In the genomic region with DNA sequence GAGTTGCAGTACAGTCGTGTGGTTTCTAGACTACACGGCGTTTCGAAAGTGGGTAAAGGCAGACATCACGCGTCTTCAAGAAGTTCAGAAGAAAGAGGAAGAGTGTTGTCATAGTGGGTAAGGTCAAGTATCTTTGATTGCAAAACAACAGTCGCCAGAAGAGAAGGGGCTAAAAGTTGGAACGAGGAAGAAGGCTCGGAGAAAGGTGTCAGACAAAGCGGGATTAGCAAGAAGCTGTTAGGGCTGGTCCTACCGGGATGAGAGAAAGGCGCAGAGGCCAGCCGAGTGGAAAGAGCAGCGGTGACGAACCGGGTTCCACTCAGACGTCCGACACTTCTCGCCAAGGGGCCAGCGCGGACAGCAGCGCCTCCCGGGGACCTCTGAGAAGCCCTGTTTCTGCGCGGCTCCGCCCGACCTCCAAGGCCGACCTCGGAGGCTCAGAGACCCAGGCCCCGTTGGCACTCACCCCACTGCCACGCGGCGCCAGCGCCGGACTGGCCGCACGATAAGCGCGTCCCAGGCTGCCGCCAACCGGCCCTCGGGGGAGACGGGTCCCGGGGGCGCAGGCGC, we compare ENCODE assay signal across 9 cellular contexts. TPM values are rescaled to one million over a fixed set of nuclear protein-coding genes. Genes with fewer than 3 reads are reported as not detected.
A peak's percentile ranks its signal among the peaks of the same experiment; 100 is the strongest.
DNase-seq lines count a peak whose midpoint lies in the region; ATAC-seq, FAIRE-seq and TF ChIP-seq lines count a peak whose summit lies in the region.
"Had no signal": no experiment of that assay in that cellular context is flagged by ENCODE, and none has a peak within 500 bp of the region (broad histone marks: within the 10 kb centered on the region; RNA-seq: fewer than 3 reads in every experiment).

No MANE protein-coding gene starts in this region.

- in situ Hi-C loops in GM13977 (cut with MboI; ENCODE audit: low pct_unique_long_range_greater_than_20kb, low sequenced_read_pairs, unreplicated experiment): no loop called here

- TF ChIP-seq POLR2A in H54 (IDR thresholded peaks at IDR 0.05; ENCODE audit: low read depth, low read length) (no peak), gastroesophageal sphincter (IDR thresholded peaks at IDR 0.05) (no peak)

- H3K4me3 ChIP-seq in LNCaP clone FGC (ENCODE audit: low read depth, low read length) (peak overlapping the region; percentile 66), gastroesophageal sphincter (peak overlapping the region; percentile 66 to 97)

- no peak for FAIRE-seq in H54 (lab: Jason Lieb, UNC)
- FAIRE-seq: endometrium had no signal

- ATAC-seq in gastroesophageal sphincter (no peak), omental fat pad (ENCODE audit: low FRiP score) (peak; percentile 48)

- H3K27ac ChIP-seq in gastroesophageal sphincter: peak overlapping the region; percentile 87 to 95 (median 92)

- peak; percentile 77 for DNase-seq in GM13977 (ENCODE audit: low spot score)
- DNase-seq in H54 (ENCODE audit: insufficient read length, low spot score): peak; percentile 19
- no peak for DNase-seq in LNCaP clone FGC (ENCODE audit: low read depth)
- DNase-seq in activated CD4-positive, alpha-beta T cell treated with anti-CD3 and anti-CD28 coated beads, Interleukin-2, amount 50 U/mL, for 24 hours (ENCODE audit: low read depth in 1 of 2, low spot score in 1 of 2): peak; percentile 31 to 35
- no peak for DNase-seq in omental fat pad (ENCODE audit: low spot score)
- no peak for DNase-seq in NCI-H2107 treated with DMSO at 0.1 percent for 48 hours (lab: John Stamatoyannopoulos, UW; ENCODE audit: unreplicated experiment)
- DNase-seq in dedifferentiated amniotic fluid mesenchymal stem cell (ENCODE audit: extremely low spot score): no peak

- 0% methylated on average over 8 to 21 of the region's 46 CpGs for WGBS in gastroesophageal sphincter (ENCODE audit: low coverage in 1 of 2), 2 donors

- H3K4me1 ChIP-seq in gastroesophageal sphincter: peaks cover 0 to 43% (median 17%) of the 10 kb centered on the region in 3 donors

- TF ChIP-seq CTCF in GM13977 (IDR thresholded peaks at IDR 0.05; ENCODE audit: extremely low read depth, insufficient read depth, missing control alignments) (peak; percentile 24), LNCaP clone FGC (IDR thresholded peaks at IDR 0.05; ENCODE audit: control insufficient read depth, extremely low read depth, insufficient read depth) (no peak; the same call in 1 of the 2 replicates), gastroesophageal sphincter (IDR thresholded peaks at IDR 0.05) (no peak), omental fat pad (IDR thresholded peaks at IDR 0.05) (no peak)

- TF ChIP-seq EP300 in gastroesophageal sphincter (IDR thresholded peaks at IDR 0.05): no peak

- no peaks in the 10 kb centered on the region for H3K9me3 ChIP-seq in gastroesophageal sphincter

- no peaks in the 10 kb centered on the region for H3K27me3 ChIP-seq in gastroesophageal sphincter

- peaks cover 0 to 22% of the 10 kb centered on the region in 2 donors for H3K36me3 ChIP-seq in gastroesophageal sphincter

RNA-seq across cellular contexts. Expression of a gene that starts 0.5 kb away (rescaled TPM):
- 10 to 100 TPM; 19.7 to 52.1 (median 36.1) TPM for total RNA-seq in gastroesophageal sphincter
- total RNA-seq in omental fat pad: 10 to 100 TPM; 45.7 to 93.2 (median 61.1) TPM

Comparison
In these comparisons a context has a peak if more than half of its experiments do, and no peak if none do; other contexts are left out.
1. DNase-seq: peak in GM13977 (single experiment), H54 (single experiment) and activated CD4-positive, alpha-beta T cell treated with anti-CD3 and anti-CD28 coated beads, Interleukin-2, amount 50 U/mL, for 24 hours (2 of 2); none in LNCaP clone FGC (single experiment), omental fat pad (single experiment), NCI-H2107 treated with DMSO at 0.1 percent for 48 hours (single experiment) and dedifferentiated amniotic fluid mesenchymal stem cell (single experiment).